In genomic region chr18:13103366-13103765, GRCh38 we compare ENCODE assay signal across 1 cellular context.
TF ChIP-seq lines count a peak whose summit lies in the region.

No MANE protein-coding gene starts in this region.

TF ChIP-seq in H1, 55 proteins besides CTCF, POLR2A, EP300 and RAD21:
- TF ChIP-seq RBBP5 (IDR thresholded peaks at IDR 0.05; ENCODE audit: borderline replicate concordance, low read depth, low read length) (no peak), CTBP2 (IDR thresholded peaks at IDR 0.05; ENCODE audit: borderline replicate concordance, insufficient read depth, insufficient read length, low read length) (no peak), ASH2L (IDR thresholded peaks at IDR 0.05; ENCODE audit: low read length) (no peak)
